In the genomic region with DNA sequence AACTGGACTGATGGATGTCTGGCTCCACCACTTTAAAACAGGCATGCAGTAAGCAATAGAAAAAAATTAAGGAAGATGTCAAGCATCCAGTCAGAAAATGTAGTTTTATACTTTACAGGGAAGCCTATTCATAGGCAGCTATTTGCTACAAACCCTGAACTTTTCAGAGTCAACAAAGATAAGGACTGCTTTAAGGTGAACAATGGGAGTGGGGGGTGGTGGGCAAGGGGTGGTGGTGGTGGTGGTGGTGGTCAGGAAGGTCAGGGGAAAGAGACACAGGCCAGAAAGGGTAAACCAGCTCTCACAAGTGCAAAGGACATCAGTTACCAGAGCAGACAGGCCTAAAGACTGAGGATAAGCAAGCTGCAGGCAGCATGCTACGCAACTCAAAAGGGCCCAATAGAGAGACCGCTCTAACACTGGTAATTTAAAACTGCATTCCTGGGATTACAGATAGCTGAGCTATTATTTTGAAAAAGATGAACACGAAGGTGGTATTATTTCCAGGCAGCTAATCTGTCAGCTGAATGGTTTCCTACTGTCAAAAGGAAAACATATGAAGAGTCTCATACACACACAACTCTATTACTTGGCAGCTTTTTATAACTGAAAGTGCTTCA, we compare ENCODE assay signal across 9 cellular contexts. TPM values are rescaled to one million over a fixed set of nuclear protein-coding genes. Genes with fewer than 3 reads are reported as not detected.
DNase-seq lines count a peak whose midpoint lies in the region; ATAC-seq, FAIRE-seq and TF ChIP-seq lines count a peak whose summit lies in the region.
"Had no signal": no experiment of that assay in that cellular context is flagged by ENCODE, and none has a peak within 500 bp of the region (broad histone marks: within the 10 kb centered on the region; RNA-seq: fewer than 3 reads in every experiment).

No MANE protein-coding gene starts in this region.

- TF ChIP-seq POLR2A in GM12891 (IDR thresholded peaks at IDR 0.05; ENCODE audit: low read depth, low read length) (no peak), Peyer's patch (IDR thresholded peaks at IDR 0.05) (no peak)

- peaks cover 41% of the 10 kb centered on the region for H3K4me1 ChIP-seq in A673 (ENCODE audit: insufficient read depth, low read length, poor library complexity, severe bottlenecking)
- H3K4me1 ChIP-seq in Peyer's patch, result peaks cover 0 to 82% (median 34%) of the 10 kb centered on the region in 4 donors

- no peaks in the 10 kb centered on the region for H3K27me3 ChIP-seq in A673 (replicated peaks; ENCODE audit: insufficient read depth, low read depth, low read length, poor library complexity)
- no peaks in the 10 kb centered on the region for H3K27me3 ChIP-seq in Peyer's patch

- H3K4me3 Mint-ChIP-seq in naive B cell, result peak overlapping the region; percentile 53 to 91 (median 74)

- ATAC-seq in naive B cell (ENCODE audit: low read depth in 2 of 2) (no peak), HG03097 (IDR thresholded peaks at IDR 0.05; ENCODE audit: low FRiP score, unreplicated experiment) (no peak), GM21737 (IDR thresholded peaks at IDR 0.05; ENCODE audit: unreplicated experiment) (no peak)

- H3K4me1 Mint-ChIP-seq in naive B cell, result peaks cover 72 to 99% (median 84%) of the 10 kb centered on the region in 3 donors

- H3K36me3 Mint-ChIP-seq in naive B cell, result peaks cover 0 to 7% of the 10 kb centered on the region in 2 donors

- no TSS peak for BruUV-seq in A673 (replicated peaks; lab: Mats Ljungman, UMichigan)

- TF ChIP-seq CTCF in A673 (conservative IDR thresholded peaks at IDR 0.05; ENCODE audit: low read depth, low read length) (no peak), Peyer's patch (IDR thresholded peaks at IDR 0.05) (no peak)

- peak overlapping the region; percentile 89 to 100 (median 97) for H3K27ac Mint-ChIP-seq in naive B cell

- peak overlapping the region; percentile 23 for H3K27ac ChIP-seq in A673 (ENCODE audit: low read depth, low read length, poor library complexity, severe bottlenecking)
- H3K27ac ChIP-seq in Peyer's patch, result peak overlapping the region in 1 of 4 donors; percentile 50

- intact Hi-C loops in A673 (cut with micrococcal nuclease; ENCODE audit: unreplicated experiment), result no loop called here

- H3K27me3 Mint-ChIP-seq in naive B cell, result no peaks in the 10 kb centered on the region

- no peaks in the 10 kb centered on the region for H3K9me3 Mint-ChIP-seq in naive B cell

- FAIRE-seq in GM12891 (lab: Jason Lieb, UNC), result peak; percentile 28

- CTCF ChIA-PET in A673 (lab: Charles Lee), result interaction anchor here (0.7 kb wide), 1 partner anchor 74 kb away, joined by 11 read pairs; no protein-coding TSS in a partner anchor

- no peaks in the 10 kb centered on the region for H3K9me3 ChIP-seq in A673 (ENCODE audit: low read depth, low read length, poor library complexity, severe bottlenecking)
- H3K9me3 ChIP-seq in Peyer's patch, result no peaks in the 10 kb centered on the region

- POLR2A ChIA-PET in A673 (lab: Charles Lee; ENCODE audit: low non-redundant PET), result no interaction called here

- H3K4me3 ChIP-seq in A673 (ENCODE audit: low read depth, low read length, poor library complexity, severe bottlenecking) (no peak overlapping the region), Peyer's patch (no peak overlapping the region)

- DNase-seq in A673 (ENCODE audit: low spot score) (no peak), GM12891 (ENCODE audit: insufficient read length, low spot score) (no peak), amniotic epithelial cell (ENCODE audit: low read depth) (peak; percentile 82), naive B cell (no peak), Peyer's patch (no peak), SKM-1 treated with dmso at 0.1 percent for 144 hours (lab: John Stamatoyannopoulos, UW; ENCODE audit: unreplicated experiment) (no peak)
- DNase-seq: NCI-H1417 had no signal

- H3K36me3 ChIP-seq in A673 (ENCODE audit: insufficient read depth, low read length, poor library complexity, severe bottlenecking) (no peaks in the 10 kb centered on the region), Peyer's patch (no peaks in the 10 kb centered on the region)

TF ChIP-seq in GM12891, 5 proteins besides CTCF, POLR2A, EP300 and RAD21:
- TF ChIP-seq PAX5 (IDR thresholded peaks at IDR 0.05; ENCODE audit: insufficient read depth, low read length, severe bottlenecking) (no peak), POU2F2 (IDR thresholded peaks at IDR 0.05; ENCODE audit: low read depth, low read length) (no peak), POLR2AphosphoS5 (IDR thresholded peaks at IDR 0.05; ENCODE audit: low read depth, low read length) (no peak), TAF1 (IDR thresholded peaks at IDR 0.05; ENCODE audit: low read depth, low read length) (no peak), SPI1 (IDR thresholded peaks at IDR 0.05; ENCODE audit: low read depth, low read length) (no peak)

RNA-seq across cellular contexts. Expression of a gene that starts 14.8 kb away (rescaled TPM):
- total RNA-seq in A673 (2021), result 174 and 178 TPM in 2 replicates
- 27.0 TPM for polyA plus RNA-seq in GM12891 (2012; ENCODE audit: low read depth, missing spikeins)
- 10 to 100 TPM; 13.5 to 51.9 (median 18.4) TPM for polyA plus RNA-seq in naive B cell (ENCODE audit: low read depth in 6 of 6)
- 100 to 1,000 TPM in 1 of 4 donors, 10 to 100 TPM in 3; 51.0 to 148 (median 77.5) TPM for total RNA-seq in Peyer's patch
